ENCODE assay signal across 30 cellular contexts in genomic region chr15:41125063-41125669, GRCh38.
"Had no signal": no experiment of that assay in that cellular context is flagged by ENCODE, and none has a peak within 500 bp of the region (broad histone marks: within the 10 kb centered on the region; RNA-seq: fewer than 3 reads in every experiment).

No MANE protein-coding gene starts in this region.

- H3K4me3 ChIP-seq: coronary artery, esophagus squamous epithelium, heart right ventricle, lung, neural progenitor cell, prostate gland, skin epidermis, spleen, transverse colon, upper lobe of right lung, uterus had no signal

- H2AFZ ChIP-seq: neural progenitor cell had no signal

- H3K27ac ChIP-seq: coronary artery, esophagus squamous epithelium, heart right ventricle, neural progenitor cell, spleen, transverse colon, upper lobe of right lung, uterus had no signal

- H3K9me3 Mint-ChIP-seq: effector memory CD8-positive, alpha-beta T cell; nephron; neural progenitor cell; stimulated activated memory B cell treated with anti-CD40 and anti-IgM and Interleukin-4, amounts not matched to agents 10 μg/mL and 1 μg/mL and 100 μg/mL, for 72 hours had no signal

- H3K9me3 ChIP-seq: esophagus squamous epithelium, prostate gland, transverse colon, upper lobe of right lung, uterus had no signal

- H3K36me3 ChIP-seq: esophagus squamous epithelium, heart right ventricle, neural progenitor cell, prostate gland, spleen, transverse colon, upper lobe of right lung, uterus had no signal

- DNase-seq: effector memory CD8-positive, alpha-beta T cell; erythroblast; esophagus squamous epithelium; foreskin melanocyte; glutamatergic neuron; heart right ventricle; hypothalamus; immature natural killer cell; islet precursor cell; kidney glomerular epithelial cell; left colon; left ventricle myocardium superior; mesenchymal stem cell; midbrain; naive thymus-derived CD4-positive, alpha-beta T cell; right cardiac atrium; spleen; stimulated activated CD4-positive, alpha-beta T cell treated with anti-CD3 and anti-CD28 coated beads, Interleukin-4, amount 100 ng/mL, for 4 hours; stimulated activated naive CD8-positive, alpha-beta T cell treated with anti-CD3 and anti-CD28 coated beads, Interleukin-15, Interleukin-2, amounts not matched to agents 100 U/mL and 50 U/mL, for 24 hours; substantia nigra; transverse colon; upper lobe of right lung; uterus had no signal

- H3K4me3 Mint-ChIP-seq: effector memory CD8-positive, alpha-beta T cell; immature natural killer cell; naive thymus-derived CD4-positive, alpha-beta T cell; nephron; neural progenitor cell; stimulated activated memory B cell treated with anti-CD40 and anti-IgM and Interleukin-4, amounts not matched to agents 10 μg/mL and 1 μg/mL and 100 μg/mL, for 72 hours had no signal

- H3K27ac Mint-ChIP-seq: immature natural killer cell; naive thymus-derived CD4-positive, alpha-beta T cell; nephron; neural progenitor cell; stimulated activated memory B cell treated with anti-CD40 and anti-IgM and Interleukin-4, amounts not matched to agents 10 μg/mL and 1 μg/mL and 100 μg/mL, for 72 hours had no signal

- H3K4me1 ChIP-seq: esophagus squamous epithelium, heart right ventricle, neural progenitor cell, prostate gland, spleen, transverse colon, upper lobe of right lung, uterus had no signal

- H3K27me3 ChIP-seq: neural progenitor cell, transverse colon, uterus had no signal

- H3K4me1 Mint-ChIP-seq: immature natural killer cell; nephron; neural progenitor cell; stimulated activated memory B cell treated with anti-CD40 and anti-IgM and Interleukin-4, amounts not matched to agents 10 μg/mL and 1 μg/mL and 100 μg/mL, for 72 hours had no signal

- H3K4me2 ChIP-seq: neural progenitor cell had no signal

- ATAC-seq: effector memory CD8-positive, alpha-beta T cell; heart right ventricle; left colon; left ventricle myocardium superior; naive thymus-derived CD4-positive, alpha-beta T cell; right cardiac atrium; stimulated activated memory B cell treated with anti-CD40 and anti-IgM and Interleukin-4, amounts not matched to agents 10 μg/mL and 1 μg/mL and 100 μg/mL, for 72 hours; stimulated activated naive CD8-positive, alpha-beta T cell treated with anti-CD3 and anti-CD28 coated beads, Interleukin-15, Interleukin-2, amounts not matched to agents 100 U/mL and 50 U/mL, for 24 hours; upper lobe of right lung had no signal

- H3K9ac ChIP-seq: neural progenitor cell had no signal

- H3K36me3 Mint-ChIP-seq: immature natural killer cell; neural progenitor cell; stimulated activated memory B cell treated with anti-CD40 and anti-IgM and Interleukin-4, amounts not matched to agents 10 μg/mL and 1 μg/mL and 100 μg/mL, for 72 hours had no signal
